ENCODE assay signal across 17 cellular contexts in genomic region chrX:154488336-154489075, GRCh38. TPM values are rescaled to one million over a fixed set of nuclear protein-coding genes. Genes with fewer than 3 reads are reported as not detected.
DNase-seq lines count a peak whose midpoint lies in the region; ATAC-seq and TF ChIP-seq lines count a peak whose summit lies in the region.
"Had no signal": no experiment of that assay in that cellular context is flagged by ENCODE, and none has a peak within 500 bp of the region (broad histone marks: within the 10 kb centered on the region; RNA-seq: fewer than 3 reads in every experiment).

No MANE protein-coding gene starts in this region.

- peaks cover 30% of the 10 kb centered on the region for H3K79me2 ChIP-seq in DND-41 (ENCODE audit: insufficient read depth, low read length)
- H3K79me2 ChIP-seq: parathyroid adenoma had no signal

- peaks cover 3% of the 10 kb centered on the region for H3K4me1 Mint-ChIP-seq in activated T-helper 17 cell treated with anti-CD3 and anti-CD28 coated beads, Interleukin-2, amount 50 U/mL, for 72 hours
- peaks cover 8% of the 10 kb centered on the region for H3K4me1 Mint-ChIP-seq in memory B cell

- H4K20me1 ChIP-seq in BLaER1: peaks cover 26% of the 10 kb centered on the region
- peaks cover 17% of the 10 kb centered on the region for H4K20me1 ChIP-seq in DND-41 (ENCODE audit: insufficient read depth, low read length)

- no peak for TF ChIP-seq CTCF in DND-41 (IDR thresholded peaks at IDR 0.05; ENCODE audit: borderline replicate concordance, extremely low read depth, low read length, poor library complexity, severe bottlenecking)

- peaks cover 32% of the 10 kb centered on the region for H3K36me3 Mint-ChIP-seq in activated T-helper 17 cell treated with anti-CD3 and anti-CD28 coated beads, Interleukin-2, amount 50 U/mL, for 72 hours (ENCODE audit: low read depth)
- H3K36me3 Mint-ChIP-seq in memory B cell: peaks cover 4% of the 10 kb centered on the region

- no peak overlapping the region for H2AFZ ChIP-seq in DND-41 (ENCODE audit: low read depth, low read length)
- H2AFZ ChIP-seq: parathyroid adenoma had no signal

- H3K4me3 ChIP-seq in BLaER1 (no peak overlapping the region), DND-41 (ENCODE audit: low read depth in 1 of 2, low read length in 2 of 2) (no peak overlapping the region; a peak in 1 of 4 replicates)
- H3K4me3 ChIP-seq: body of pancreas had no signal

- no peaks in the 10 kb centered on the region for H3K9me3 Mint-ChIP-seq in activated T-helper 17 cell treated with anti-CD3 and anti-CD28 coated beads, Interleukin-2, amount 50 U/mL, for 72 hours
- no peaks in the 10 kb centered on the region for H3K9me3 Mint-ChIP-seq in memory B cell

- ATAC-seq in DND-41 (ENCODE audit: insufficient read depth, low read depth) (no peak), memory B cell (ENCODE audit: low read depth) (no peak), GM18909 (IDR thresholded peaks at IDR 0.05; ENCODE audit: poor library complexity, unreplicated experiment) (no peak)
- ATAC-seq in activated T-helper 17 cell treated with anti-CD3 and anti-CD28 coated beads, Interleukin-2, amount 50 U/mL, for 72 hours (replicated peaks): no peak
- ATAC-seq: body of pancreas, GM12878 had no signal

- H3K4me1 ChIP-seq in BLaER1 (peaks cover 45% of the 10 kb centered on the region), DND-41 (ENCODE audit: insufficient read depth, low read length) (peaks cover 56% of the 10 kb centered on the region)
- H3K4me1 ChIP-seq: parathyroid adenoma had no signal

- H3K27me3 ChIP-seq in BLaER1 (peaks cover 14% of the 10 kb centered on the region), DND-41 (ENCODE audit: insufficient read depth, low read length, poor library complexity) (no peaks in the 10 kb centered on the region)
- H3K27me3 ChIP-seq: body of pancreas, suprapubic skin had no signal

- H3K9ac ChIP-seq in BLaER1 (no peak overlapping the region), DND-41 (ENCODE audit: low read depth, low read length) (peak overlapping the region; percentile 80)
- H3K9ac ChIP-seq: KMS-11, parathyroid adenoma had no signal

- H3K4me3 Mint-ChIP-seq in activated T-helper 17 cell treated with anti-CD3 and anti-CD28 coated beads, Interleukin-2, amount 50 U/mL, for 72 hours: peak overlapping the region; percentile 91
- peak overlapping the region; percentile 29 for H3K4me3 Mint-ChIP-seq in memory B cell

- no peaks in the 10 kb centered on the region for H3K27me3 Mint-ChIP-seq in activated T-helper 17 cell treated with anti-CD3 and anti-CD28 coated beads, Interleukin-2, amount 50 U/mL, for 72 hours
- H3K27me3 Mint-ChIP-seq in memory B cell: no peaks in the 10 kb centered on the region

- DNase-seq in DND-41 (no peak), memory B cell (ENCODE audit: low spot score in 2 of 2) (no peak), pons (ENCODE audit: low spot score) (no peak), dermis blood vessel endothelial cell (no peak), RKO (ENCODE audit: low spot score) (no peak)
- DNase-seq: activated CD4-positive, CD25-positive, alpha-beta regulatory T cell; body of pancreas; NCI-H1436 treated with DMSO at 0.1 percent for 48 hours; NCI-H345; SW 1271 had no signal

- H3K27ac ChIP-seq in BLaER1: no peak overlapping the region
- H3K27ac ChIP-seq in DND-41 (ENCODE audit: low read length): no peak overlapping the region
- H3K27ac ChIP-seq: KMS-11, suprapubic skin had no signal

- H3K4me2 ChIP-seq in BLaER1: 0 out of 2 replicates have a peak overlapping the region, but pooled peaks have one; percentile 80
- peak overlapping the region; percentile 92; the same call in 1 of the 2 replicates for H3K4me2 ChIP-seq in DND-41 (ENCODE audit: insufficient read depth, low read length)

- H3K9me3 ChIP-seq in BLaER1: peaks cover 32% of the 10 kb centered on the region
- H3K9me3 ChIP-seq in DND-41 (ENCODE audit: insufficient read depth, low read length, severe bottlenecking): no peaks in the 10 kb centered on the region
- H3K9me3 ChIP-seq: body of pancreas, suprapubic skin had no signal

- peaks cover 29% of the 10 kb centered on the region for H3K36me3 ChIP-seq in BLaER1
- H3K36me3 ChIP-seq in DND-41 (ENCODE audit: insufficient read depth, low read length): peaks cover 20% of the 10 kb centered on the region
- H3K36me3 ChIP-seq: suprapubic skin had no signal

- H3K27ac Mint-ChIP-seq in activated T-helper 17 cell treated with anti-CD3 and anti-CD28 coated beads, Interleukin-2, amount 50 U/mL, for 72 hours: no peak overlapping the region
- no peak overlapping the region for H3K27ac Mint-ChIP-seq in memory B cell

RNA-seq across cellular contexts. Expression of gene SLC10A3, which starts 1.9 kb away (rescaled TPM):
- total RNA-seq in activated T-helper 17 cell treated with anti-CD3 and anti-CD28 coated beads, Interleukin-2, amount 50 U/mL, for 72 hours: 10 to 100 TPM; 17.3 to 24.8 TPM
- total RNA-seq in dermis blood vessel endothelial cell: 22.1 and 39.9 TPM in 2 replicates

RNA-seq across cellular contexts. Expression of gene UBL4A, which starts 2.1 kb away (rescaled TPM):
- 10 to 100 TPM; 37.2 to 53.4 TPM for total RNA-seq in activated T-helper 17 cell treated with anti-CD3 and anti-CD28 coated beads, Interleukin-2, amount 50 U/mL, for 72 hours
- 51.1 and 57.8 TPM in 2 replicates for total RNA-seq in dermis blood vessel endothelial cell

RNA-seq across cellular contexts. Expression of gene LAGE3, which starts 9.4 kb away (rescaled TPM):
- total RNA-seq in activated T-helper 17 cell treated with anti-CD3 and anti-CD28 coated beads, Interleukin-2, amount 50 U/mL, for 72 hours: 10 to 100 TPM; 37.4 to 47.9 TPM
- 14.3 and 31.5 TPM in 2 replicates for total RNA-seq in dermis blood vessel endothelial cell

RNA-seq across cellular contexts. Expression of gene FAM3A, which starts 27.5 kb away (rescaled TPM):
- 10 to 100 TPM; 24.5 to 25.4 TPM for total RNA-seq in activated T-helper 17 cell treated with anti-CD3 and anti-CD28 coated beads, Interleukin-2, amount 50 U/mL, for 72 hours
- total RNA-seq in dermis blood vessel endothelial cell: 25.5 and 27.7 TPM in 2 replicates

RNA-seq across cellular contexts. Expression of gene PLXNA3, which starts 30.4 kb away (rescaled TPM):
- 10 to 100 TPM; 63.2 to 67.8 TPM for total RNA-seq in activated T-helper 17 cell treated with anti-CD3 and anti-CD28 coated beads, Interleukin-2, amount 50 U/mL, for 72 hours
- 6.6 and 9.0 TPM in 2 replicates for total RNA-seq in dermis blood vessel endothelial cell
